In genomic region chr1:65067491-65068201, GRCh38 we compare ENCODE assay signal across 8 cellular contexts.
DNase-seq lines count a peak whose midpoint lies in the region; ATAC-seq lines count a peak whose summit lies in the region.

No MANE protein-coding gene starts in this region.

- peaks cover 5% of the 10 kb centered on the region for H3K4me1 ChIP-seq in NT2/D1 (ENCODE audit: insufficient read depth, insufficient read length)

- H3K9me3 ChIP-seq in NT2/D1 (ENCODE audit: insufficient read depth, low read length), result no peaks in the 10 kb centered on the region

- no peak overlapping the region for H3K27ac ChIP-seq in epithelial cell of prostate

- H3K9ac ChIP-seq in NT2/D1 (ENCODE audit: insufficient read length, low read depth), result peak overlapping the region; percentile 87

- H3K36me3 ChIP-seq in NT2/D1 (ENCODE audit: insufficient read depth, insufficient read length, low read length), result no peaks in the 10 kb centered on the region

- DNase-seq in AG08395 (ENCODE audit: low spot score), result peak; percentile 59
- peak; percentile 46 for DNase-seq in HS-5 (ENCODE audit: low read depth)
- DNase-seq in NT2/D1 (ENCODE audit: low read depth, low spot score), result peak; percentile 80
- DNase-seq in activated T-cell treated with anti-CD3 and anti-CD28 coated beads for 4 hours, result peak; percentile 35
- DNase-seq in epithelial cell of prostate (ENCODE audit: low read depth, low spot score), result peak; percentile 14
- DNase-seq in mesenteric fat pad (ENCODE audit: low spot score), result peak; percentile 90
- peak; percentile 28 to 30 for DNase-seq in stimulated activated CD8-positive, alpha-beta memory T cell treated with anti-CD3 and anti-CD28 coated beads, Interleukin-2, amount 100 ng/mL, for 48 hours (ENCODE audit: low read depth in 2 of 2)

- H3K27me3 ChIP-seq in NT2/D1 (ENCODE audit: insufficient read depth, insufficient read length), result peaks cover 49% of the 10 kb centered on the region

- peak; percentile 47 for ATAC-seq in GM19023 (IDR thresholded peaks at IDR 0.05; ENCODE audit: unreplicated experiment)

- H3K4me3 ChIP-seq in NT2/D1 (ENCODE audit: insufficient read length, low read depth), result peak overlapping the region; percentile 74

Comparison
In these comparisons a context has a peak if more than half of its experiments do, and no peak if none do; other contexts are left out.
1. DNase-seq: peak in every context shown above with its lines; median percentile 90 in mesenteric fat pad; 80 in NT2/D1; 59 in AG08395; 46 in HS-5; 35 in activated T-cell treated with anti-CD3 and anti-CD28 coated beads for 4 hours; 29 in stimulated activated CD8-positive, alpha-beta memory T cell treated with anti-CD3 and anti-CD28 coated beads, Interleukin-2, amount 100 ng/mL, for 48 hours; 14 in epithelial cell of prostate.